ENCODE assay signal across 21 cellular contexts in genomic region chr11:20483931-20484330, GRCh38.
"Had no signal": no experiment of that assay in that cellular context is flagged by ENCODE, and none has a peak within 500 bp of the region (broad histone marks: within the 10 kb centered on the region; RNA-seq: fewer than 3 reads in every experiment).

No MANE protein-coding gene starts in this region.

- H3K4me1 ChIP-seq: colonic mucosa, neural progenitor cell, prostate gland, right atrium auricular region had no signal

- DNase-seq: activated CD4-positive, alpha-beta memory T cell treated with anti-CD3 and anti-CD28 coated beads for 36 hours; activated CD4-positive, alpha-beta T cell treated with anti-CD3 and anti-CD28 coated beads for 4 hours; activated CD8-positive, alpha-beta memory T cell treated with anti-CD3 and anti-CD28 coated beads, Interleukin-2, amount 10 ng/mL, durations not matched to agents 7 days and 5 days; activated naive CD4-positive, alpha-beta T cell; activated naive CD8-positive, alpha-beta T cell treated with anti-CD3 and anti-CD28 coated beads for 36 hours; amniotic stem cell; colonic mucosa; esophagus squamous epithelium; head of caudate nucleus; kidney glomerular epithelial cell; mesenchymal stem cell; naive thymus-derived CD4-positive, alpha-beta T cell; stimulated activated CD4-positive, alpha-beta T cell treated with anti-CD3 and anti-CD28 coated beads, Interleukin-12 subunit alpha, Interleukin-12 subunit beta, amount 100 ng/mL, for 4 hours; stimulated activated CD4-positive, alpha-beta T cell treated with anti-CD3 and anti-CD28 coated beads, Interleukin-1b, Interleukin-23, amount 100 ng/mL, for 48 hours; stimulated activated CD8-positive, alpha-beta memory T cell treated with anti-CD3 and anti-CD28 coated beads, Interleukin-4, amount 100 ng/mL, for 48 hours; stimulated activated naive CD4-positive, alpha-beta T cell had no signal

- H3K36me3 ChIP-seq: colonic mucosa, neural progenitor cell, prostate gland, right atrium auricular region had no signal

- H3K27me3 ChIP-seq: colonic mucosa, esophagus squamous epithelium, neural progenitor cell, right atrium auricular region had no signal

- H3K4me3 ChIP-seq: colonic mucosa, esophagus squamous epithelium, neural progenitor cell, prostate gland, right atrium auricular region had no signal

- H3K27ac ChIP-seq: colonic mucosa, esophagus squamous epithelium, neural progenitor cell, prostate gland, right atrium auricular region had no signal

- ATAC-seq: activated CD8-positive, alpha-beta memory T cell treated with anti-CD3 and anti-CD28 coated beads, Interleukin-2, amount 10 ng/mL, durations not matched to agents 7 days and 5 days; activated T-helper 17 cell treated with anti-CD3 and anti-CD28 coated beads, Interleukin-2, amount 50 U/mL, for 72 hours; naive thymus-derived CD4-positive, alpha-beta T cell; WTC11 had no signal

- H3K9me3 ChIP-seq: colonic mucosa, esophagus squamous epithelium, prostate gland, right atrium auricular region had no signal
